ENCODE assay signal across 8 cellular contexts in genomic region chr9:4985376-4986266, GRCh38. TPM values are rescaled to one million over a fixed set of nuclear protein-coding genes. Genes with fewer than 3 reads are reported as not detected.
DNase-seq lines count a peak whose midpoint lies in the region; ATAC-seq and TF ChIP-seq lines count a peak whose summit lies in the region.

No MANE protein-coding gene starts in this region.

- 2% methylated on average over 44 of the region's 44 CpGs for WGBS in HUES64

- H3K4me3 ChIP-seq in AG10803 (ENCODE audit: low read length) (peak overlapping the region; percentile 81), HUES64 (ENCODE audit: low read length) (peak overlapping the region; percentile 67), skin epidermis (peak overlapping the region; percentile 62 to 94 (median 83))

- ATAC-seq in GM18907 (IDR thresholded peaks at IDR 0.05; ENCODE audit: unreplicated experiment) (peak; percentile 42), GM21360 (IDR thresholded peaks at IDR 0.05; ENCODE audit: unreplicated experiment) (no peak)

- no peak for TF ChIP-seq CTCF in AG10803 (conservative IDR thresholded peaks at IDR 0.05; ENCODE audit: low read length)

- DNase-seq in AG10803 (ENCODE audit: low read depth): peak; percentile 36
- DNase-seq in T-helper 1 cell: peak in 4 of 5 donors; percentile 4 to 55 (median 10)
- peak in 39 of 61 donors; percentile 3 to 74 (median 26) for DNase-seq in caudate nucleus (lab: John Stamatoyannopoulos, UW)
- DNase-seq in iris pigment epithelial cell (ENCODE audit: low read depth): peak; percentile 48

- peaks cover 32% of the 10 kb centered on the region for H3K27me3 ChIP-seq in HUES64 (ENCODE audit: insufficient read depth, low read length)

- peak overlapping the region; percentile 77 for H3K9ac ChIP-seq in HUES64 (ENCODE audit: low read depth, low read length)

- H3K9me3 ChIP-seq in HUES64 (ENCODE audit: insufficient read depth, low read depth, low read length): no peaks in the 10 kb centered on the region

- no peak overlapping the region; the same call in 1 of the 2 replicates for H3K27ac ChIP-seq in HUES64 (ENCODE audit: low read depth, low read length)
- H3K27ac ChIP-seq in caudate nucleus (ENCODE audit: low read depth, low read length): peak overlapping the region; percentile 95
- H3K27ac ChIP-seq in skin epidermis: peak overlapping the region; percentile 92 to 99 (median 97)

- no peaks in the 10 kb centered on the region for H3K36me3 ChIP-seq in HUES64 (ENCODE audit: insufficient read depth, low read length)

- peaks cover 15% of the 10 kb centered on the region for H3K4me1 ChIP-seq in HUES64 (ENCODE audit: insufficient read depth, low read length)

RNA-seq across cellular contexts. Expression of gene JAK2, which starts 0.5 kb away (rescaled TPM):
- 1.7 TPM for polyA plus RNA-seq in HUES64 (2013, experiment 1 of 2)
- polyA plus RNA-seq in HUES64 (2013, experiment 2 of 2): 1.7 TPM
